ENCODE assay signal across 1 cellular context in the genomic region with DNA sequence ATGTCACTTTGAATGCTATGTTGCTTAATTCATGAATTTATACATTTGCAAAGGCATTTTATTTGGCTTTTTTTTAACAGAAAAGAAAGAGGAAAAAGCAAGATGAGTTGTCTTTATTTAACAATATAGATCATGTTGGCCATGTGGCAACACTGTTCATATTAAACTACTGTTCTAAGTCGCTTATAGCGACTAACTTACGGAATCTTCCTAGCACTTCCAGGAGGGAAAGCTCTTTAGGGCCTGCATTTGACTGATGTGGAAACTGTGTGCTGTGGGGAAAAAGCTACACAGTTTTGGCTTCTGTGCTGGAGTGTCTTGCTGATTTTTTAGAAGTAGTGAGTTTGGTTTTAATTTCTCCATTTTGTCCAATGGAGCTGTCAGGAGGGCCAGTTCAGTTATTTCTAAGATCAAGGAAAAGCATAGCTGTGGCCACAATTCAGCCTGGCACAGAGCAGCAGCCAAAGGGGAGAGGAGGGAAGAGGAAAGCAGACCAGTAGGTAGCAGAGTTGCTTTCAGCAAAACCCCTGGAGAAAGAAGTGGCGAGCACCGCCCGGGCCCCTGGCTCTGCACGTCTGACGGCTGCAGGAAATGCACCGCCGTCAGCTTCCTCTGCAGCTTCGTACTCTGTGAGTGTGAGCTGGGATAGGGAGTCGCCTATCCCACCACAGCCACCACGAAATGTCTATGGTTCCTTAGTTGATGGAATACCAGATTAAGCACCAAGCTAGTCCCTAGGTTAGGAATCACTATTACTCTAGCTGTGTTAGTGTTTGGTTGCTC.
TF ChIP-seq lines count a peak whose summit lies in the region.

No MANE protein-coding gene starts in this region.

TF ChIP-seq in SK-N-SH treated with all-trans-retinoic acid at 6 μM for 48 hours, 23 proteins besides CTCF, POLR2A, EP300 and RAD21 (continued from another document):
- TF ChIP-seq, protein P1, sequence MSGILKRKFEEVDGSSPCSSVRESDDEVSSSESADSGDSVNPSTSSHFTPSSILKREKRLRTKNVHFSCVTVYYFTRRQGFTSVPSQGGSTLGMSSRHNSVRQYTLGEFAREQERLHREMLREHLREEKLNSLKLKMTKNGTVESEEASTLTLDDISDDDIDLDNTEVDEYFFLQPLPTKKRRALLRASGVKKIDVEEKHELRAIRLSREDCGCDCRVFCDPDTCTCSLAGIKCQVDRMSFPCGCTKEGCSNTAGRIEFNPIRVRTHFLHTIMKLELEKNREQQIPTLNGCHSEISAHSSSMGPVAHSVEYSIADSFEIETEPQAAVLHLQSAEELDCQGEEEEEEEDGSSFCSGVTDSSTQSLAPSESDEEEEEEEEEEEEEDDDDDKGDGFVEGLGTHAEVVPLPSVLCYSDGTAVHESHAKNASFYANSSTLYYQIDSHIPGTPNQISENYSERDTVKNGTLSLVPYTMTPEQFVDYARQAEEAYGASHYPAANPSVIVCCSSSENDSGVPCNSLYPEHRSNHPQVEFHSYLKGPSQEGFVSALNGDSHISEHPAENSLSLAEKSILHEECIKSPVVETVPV (CRISPR knock-in tag; IDR thresholded peaks at IDR 0.05) = no peak
- no peak for TF ChIP-seq TSHZ2 (CRISPR knock-in tag; IDR thresholded peaks at IDR 0.05)
